8 cellular contexts compared by ENCODE assay signal in genomic region chr10:123559066-123559822, GRCh38.
DNase-seq lines count a peak whose midpoint lies in the region; ATAC-seq, FAIRE-seq and TF ChIP-seq lines count a peak whose summit lies in the region.

No MANE protein-coding gene starts in this region.

- H3K4me3 ChIP-seq in SJCRH30, result no peak overlapping the region
- H3K4me3 ChIP-seq in pancreas, result no peak overlapping the region
- no peak overlapping the region for H3K4me3 ChIP-seq in tibial nerve

- H3K27me3 ChIP-seq in SJCRH30, result 0 out of 2 replicates have a peak, but pooled peaks cover 3% of the 10 kb centered on the region
- H3K27me3 ChIP-seq in pancreas, result no peaks in the 10 kb centered on the region
- H3K27me3 ChIP-seq in tibial nerve, result peaks cover 0 to 4% of the 10 kb centered on the region in 2 donors

- FAIRE-seq in pancreas (lab: Jason Lieb, UNC), result no peak

- TF ChIP-seq POLR2A in tibial nerve (IDR thresholded peaks at IDR 0.05), result no peak

- DNase-seq in NCI-H1694 treated with DMSO at 0.1 percent for 48 hours (lab: John Stamatoyannopoulos, UW) (peak; percentile 9), NCI-H1694 (lab: John Stamatoyannopoulos, UW) (no peak), HuH-7 (ENCODE audit: low spot score) (peak; percentile 86), SJCRH30 (peak; percentile 45 to 73), activated gamma-delta T cell treated with Interleukin-2 at 50 U/mL for 16 hours (peak; percentile 64), globus pallidus (ENCODE audit: low spot score) (peak; percentile 98), pancreas (peak; percentile 31 to 91 (median 78)), tibial nerve (ENCODE audit: low spot score in 2 of 2) (peak; percentile 46 to 72)

- WGBS in pancreas, 2 donors, result 40 to 49% methylated on average over 27 to 28 of the region's 28 CpGs
- 32 to 35% methylated on average over 15 to 27 of the region's 28 CpGs for WGBS in tibial nerve, 2 donors

- H3K27ac ChIP-seq in SJCRH30, result no peak overlapping the region
- H3K27ac ChIP-seq in pancreas, result no peak overlapping the region
- H3K27ac ChIP-seq in tibial nerve, result peak overlapping the region in 3 of 4 donors; percentile 65 to 84 (median 82)

- peak; percentile 20 to 37 for TF ChIP-seq EP300 in tibial nerve (IDR thresholded peaks at IDR 0.05)

- intact Hi-C loops in pancreas (cut with DNase I), result loop anchor here (5.0 to 10.0 kb wide), 3 partner anchors 427 to 514 kb away; no protein-coding TSS in a partner anchor

- ATAC-seq in pancreas, result peak; percentile 80 to 99 (median 96)

- TF ChIP-seq CTCF in pancreas (IDR thresholded peaks at IDR 0.05), result peak; percentile 95 to 99 (median 98)
- peak; percentile 94 to 98 (median 95) for TF ChIP-seq CTCF in tibial nerve (IDR thresholded peaks at IDR 0.05)

- H3K4me1 ChIP-seq in SJCRH30 (no peaks in the 10 kb centered on the region), pancreas (no peaks in the 10 kb centered on the region), tibial nerve (peaks cover 0 to 12% (median 4%) of the 10 kb centered on the region in 4 donors)

- H3K9me3 ChIP-seq in SJCRH30 (replicated peaks) (no peaks in the 10 kb centered on the region), pancreas (no peaks in the 10 kb centered on the region), tibial nerve (no peaks in the 10 kb centered on the region)

- H3K36me3 ChIP-seq in SJCRH30 (no peaks in the 10 kb centered on the region), pancreas (no peaks in the 10 kb centered on the region), tibial nerve (no peaks in the 10 kb centered on the region)

Comparison
In these comparisons a context has a peak if more than half of its experiments do, and no peak if none do; other contexts are left out.
1. H3K27ac ChIP-seq: peak in tibial nerve (3 of 4); none in SJCRH30 (single experiment) and pancreas (0 of 4).